In genomic region chr19:2616741-2617392, GRCh38 we compare ENCODE assay signal across 11 cellular contexts.
DNase-seq lines count a peak whose midpoint lies in the region; ATAC-seq and TF ChIP-seq lines count a peak whose summit lies in the region.
"Had no signal": no experiment of that assay in that cellular context is flagged by ENCODE, and none has a peak within 500 bp of the region (broad histone marks: within the 10 kb centered on the region; RNA-seq: fewer than 3 reads in every experiment).

No MANE protein-coding gene starts in this region.

- H3K79me1 ChIP-seq in IMR-90 (ENCODE audit: low read depth in 1 of 2, low read length in 2 of 2) = no peaks in the 10 kb centered on the region

- intact Hi-C loops in IMR-90 (cut with micrococcal nuclease) (no loop called here), Right ventricle myocardium superior (cut with DNase I) (no loop called here)

- no peak overlapping the region; the same call in 1 of the 2 replicates for H3K14ac ChIP-seq in IMR-90 (replicated peaks; ENCODE audit: low read depth, low read length)

- no peak overlapping the region for H2BK120ac ChIP-seq in IMR-90 (ENCODE audit: low read depth, low read length)

- no peak for TF ChIP-seq POLR2A in IMR-90 (IDR thresholded peaks at IDR 0.05; ENCODE audit: low read depth, low read length)

- dilution Hi-C loops in IMR-90 (cut with HindIII; ENCODE audit: low sequenced_read_pairs, unreplicated experiment) = no loop called here

- peak overlapping the region; percentile 12; the same call in 1 of the 2 replicates for H2AK5ac ChIP-seq in IMR-90 (ENCODE audit: low read depth, low read length)

- H3K27me3 ChIP-seq in IMR-90 (ENCODE audit: control insufficient read depth, insufficient read depth, low read length) = peaks cover 2% of the 10 kb centered on the region; the same call in 1 of the 2 replicates
- H3K27me3 ChIP-seq in OCI-LY3 (ENCODE audit: low read depth, low read length) = peaks cover 10% of the 10 kb centered on the region

- peak overlapping the region; percentile 65 for H2AFZ ChIP-seq in IMR-90 (replicated peaks; ENCODE audit: low read length, poor library complexity)
- H2AFZ ChIP-seq in OCI-LY3 (ENCODE audit: low read depth, low read length) = 0 out of 2 replicates have a peak overlapping the region, but pooled peaks have one; percentile 32

- in situ Hi-C loops in IMR-90 (cut with MboI; ENCODE audit: low sequenced_read_pairs) = loop anchor here (10.0 kb wide), 1 partner anchor 342 kb away; no protein-coding TSS in a partner anchor

- H3K9me3 ChIP-seq in IMR-90 (ENCODE audit: control insufficient read depth, insufficient read depth, low read length) (peaks cover 3% of the 10 kb centered on the region; the same call in 1 of the 2 replicates), OCI-LY3 (ENCODE audit: insufficient read depth, low read length) (0 out of 2 replicates have a peak, but pooled peaks cover 3% of the 10 kb centered on the region)

- no peak overlapping the region for H4K8ac ChIP-seq in IMR-90 (ENCODE audit: low read depth in 2 of 2, low read length in 2 of 2)

- H3K56ac ChIP-seq in IMR-90 (ENCODE audit: extremely low read depth, insufficient read depth, low read length) = no peak overlapping the region

- peak overlapping the region; percentile 25 for H2AK9ac ChIP-seq in IMR-90 (replicated peaks; ENCODE audit: low read depth, low read length, poor library complexity)

- ATAC-seq in IMR-90 (ENCODE audit: low read depth) (no peak), Right ventricle myocardium superior (ENCODE audit: poor library complexity) (no peak), HG02885 (IDR thresholded peaks at IDR 0.05; ENCODE audit: poor library complexity, unreplicated experiment) (no peak), GM18511 (IDR thresholded peaks at IDR 0.05; ENCODE audit: unreplicated experiment) (no peak), HG03039 (IDR thresholded peaks at IDR 0.05; ENCODE audit: unreplicated experiment) (no peak)

- no peak overlapping the region for H3K27ac ChIP-seq in IMR-90 (ENCODE audit: insufficient read depth, low read length)
- H3K27ac ChIP-seq in OCI-LY3 (ENCODE audit: low read length) = no peak overlapping the region

- no peak overlapping the region for H2BK15ac ChIP-seq in IMR-90 (ENCODE audit: low read depth, low read length)

- H3K4me3 ChIP-seq in IMR-90 (ENCODE audit: insufficient read depth, low read depth, low read length) = no peak overlapping the region
- H3K4me3 ChIP-seq in OCI-LY3 (ENCODE audit: low read length) = 0 out of 2 replicates have a peak overlapping the region, but pooled peaks have one; percentile 3
- H3K4me3 ChIP-seq in retinal pigment epithelial cell (ENCODE audit: low read length) = no peak overlapping the region

- H3K4ac ChIP-seq in IMR-90 (ENCODE audit: low read depth, low read length) = no peak overlapping the region

- no peak overlapping the region for H2BK5ac ChIP-seq in IMR-90 (ENCODE audit: low read depth, low read length, poor library complexity, severe bottlenecking)

- no peak overlapping the region for H3K23ac ChIP-seq in IMR-90 (ENCODE audit: low read depth, low read length)

- WGBS in IMR-90 (ENCODE audit: extremely low coverage in 2 of 2, insufficient read length in 1 of 2), 2 experiments = 59% methylated on average over 8 of the region's 13 CpGs; no CpG with 5 or more reads in 1 of the 2 experiments

- TF ChIP-seq CTCF in IMR-90 (conservative IDR thresholded peaks at IDR 0.05; ENCODE audit: low read depth, low read length) = no peak
- TF ChIP-seq CTCF in OCI-LY3 (IDR thresholded peaks at IDR 0.05; ENCODE audit: low read depth, low read length) = no peak
- TF ChIP-seq CTCF in retinal pigment epithelial cell (conservative IDR thresholded peaks at IDR 0.05; ENCODE audit: low read depth, low read length) = no peak

- H3K18ac ChIP-seq in IMR-90 (ENCODE audit: low read depth, low read length) = no peak overlapping the region

- H4K5ac ChIP-seq in IMR-90 (ENCODE audit: low read depth, low read length) = no peak overlapping the region

- CTCF ChIA-PET in IMR-90 (lab: Yijun Ruan, JAX) = interaction anchor here (1.2 kb wide), 1 partner anchor 37 kb away, joined by 3 read pairs; no protein-coding TSS in a partner anchor

- H3K4me2 ChIP-seq in IMR-90 (ENCODE audit: low read depth, low read length) = no peak overlapping the region
- H3K4me2 ChIP-seq in OCI-LY3 (ENCODE audit: low read length) = peak overlapping the region; percentile 35

- H4K91ac ChIP-seq in IMR-90 (ENCODE audit: insufficient read depth, low read depth, low read length) = no peak overlapping the region

- no peak overlapping the region for H2BK20ac ChIP-seq in IMR-90 (ENCODE audit: low read depth, low read length)

- H3K9ac ChIP-seq in IMR-90 (ENCODE audit: low read depth, low read length) = no peak overlapping the region
- H3K9ac ChIP-seq in OCI-LY3 (ENCODE audit: low read length) = peak overlapping the region; percentile 3; the same call in 1 of the 2 replicates

- no peaks in the 10 kb centered on the region for H4K20me1 ChIP-seq in IMR-90 (ENCODE audit: insufficient read depth, low read length)
- no peaks in the 10 kb centered on the region for H4K20me1 ChIP-seq in OCI-LY3 (ENCODE audit: insufficient read depth, low read length)

- H3K79me2 ChIP-seq in OCI-LY3 (ENCODE audit: low read length) = no peaks in the 10 kb centered on the region

- H3K36me3 ChIP-seq in IMR-90 (ENCODE audit: control insufficient read depth, insufficient read depth, low read length) (no peaks in the 10 kb centered on the region), OCI-LY3 (replicated peaks; ENCODE audit: low read depth, low read length) (peaks cover 2% of the 10 kb centered on the region)

- DNase-seq in IMR-90 = no peak
- peak; percentile 75 for DNase-seq in Right ventricle myocardium superior
- DNase-seq in retinal pigment epithelial cell (ENCODE audit: low read depth) = peak; percentile 46
- no peak for DNase-seq in NCI-H526 (lab: John Stamatoyannopoulos, UW)
- DNase-seq: DMS79 treated with DMSO at 0.1 percent for 48 hours, NCI-H2171, T-helper 2 cell had no signal

- POLR2A ChIA-PET in IMR-90 (lab: Charles Lee; ENCODE audit: unreplicated experiment) = no interaction called here

- 0 out of 2 replicates have a peak, but pooled peaks cover 3% of the 10 kb centered on the region for H3K9me1 ChIP-seq in IMR-90 (ENCODE audit: insufficient read depth, low read length)

- TF ChIP-seq RAD21 in IMR-90 (IDR thresholded peaks at IDR 0.05; ENCODE audit: low read length) = no peak

- no TSS peak for BruUV-seq in IMR-90 (replicated peaks; lab: Mats Ljungman, UMichigan)

- H3K4me1 ChIP-seq in IMR-90 (ENCODE audit: control insufficient read depth, insufficient read depth, low read length) (peaks cover 3% of the 10 kb centered on the region), OCI-LY3 (ENCODE audit: low read length) (peaks cover 71% of the 10 kb centered on the region)

TF ChIP-seq in IMR-90, 13 proteins besides CTCF, POLR2A, EP300 and RAD21:
- TF ChIP-seq USF2 (IDR thresholded peaks at IDR 0.05; ENCODE audit: low read depth, low read length) (no peak), MAZ (IDR thresholded peaks at IDR 0.05; ENCODE audit: borderline replicate concordance, low read depth, low read length) (no peak), BHLHE40 (IDR thresholded peaks at IDR 0.05; ENCODE audit: low read depth, low read length) (no peak), SMC3 (IDR thresholded peaks at IDR 0.05; ENCODE audit: low read depth, low read length) (no peak), NFE2L2 (IDR thresholded peaks at IDR 0.05; ENCODE audit: low read depth, low read length) (no peak), RFX5 (IDR thresholded peaks at IDR 0.05; ENCODE audit: low read depth, low read length) (no peak), CEBPB (IDR thresholded peaks at IDR 0.05; ENCODE audit: low read depth, low read length) (no peak), RCOR1 (IDR thresholded peaks at IDR 0.05; ENCODE audit: insufficient replicate concordance, low read length) (no peak), FOS (IDR thresholded peaks at IDR 0.05; ENCODE audit: low read depth, low read length) (no peak), MXI1 (IDR thresholded peaks at IDR 0.05; ENCODE audit: borderline replicate concordance, low read depth, low read length) (no peak), CHD1 (IDR thresholded peaks at IDR 0.05; ENCODE audit: low read depth, low read length) (no peak), MAFK (IDR thresholded peaks at IDR 0.05; ENCODE audit: low read depth, low read length) (no peak)
- TF ChIP-seq, protein P1, sequence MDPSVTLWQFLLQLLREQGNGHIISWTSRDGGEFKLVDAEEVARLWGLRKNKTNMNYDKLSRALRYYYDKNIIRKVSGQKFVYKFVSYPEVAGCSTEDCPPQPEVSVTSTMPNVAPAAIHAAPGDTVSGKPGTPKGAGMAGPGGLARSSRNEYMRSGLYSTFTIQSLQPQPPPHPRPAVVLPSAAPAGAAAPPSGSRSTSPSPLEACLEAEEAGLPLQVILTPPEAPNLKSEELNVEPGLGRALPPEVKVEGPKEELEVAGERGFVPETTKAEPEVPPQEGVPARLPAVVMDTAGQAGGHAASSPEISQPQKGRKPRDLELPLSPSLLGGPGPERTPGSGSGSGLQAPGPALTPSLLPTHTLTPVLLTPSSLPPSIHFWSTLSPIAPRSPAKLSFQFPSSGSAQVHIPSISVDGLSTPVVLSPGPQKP (IDR thresholded peaks at IDR 0.05; ENCODE audit: borderline replicate concordance, low read depth, low read length) = no peak

Comparison
In these comparisons a context has a peak if more than half of its experiments do, and no peak if none do; other contexts are left out.
1. DNase-seq: peak in Right ventricle myocardium superior (single experiment) and retinal pigment epithelial cell (single experiment); none in IMR-90 (single experiment) and NCI-H526 (0 of 2).